In the genomic region with DNA sequence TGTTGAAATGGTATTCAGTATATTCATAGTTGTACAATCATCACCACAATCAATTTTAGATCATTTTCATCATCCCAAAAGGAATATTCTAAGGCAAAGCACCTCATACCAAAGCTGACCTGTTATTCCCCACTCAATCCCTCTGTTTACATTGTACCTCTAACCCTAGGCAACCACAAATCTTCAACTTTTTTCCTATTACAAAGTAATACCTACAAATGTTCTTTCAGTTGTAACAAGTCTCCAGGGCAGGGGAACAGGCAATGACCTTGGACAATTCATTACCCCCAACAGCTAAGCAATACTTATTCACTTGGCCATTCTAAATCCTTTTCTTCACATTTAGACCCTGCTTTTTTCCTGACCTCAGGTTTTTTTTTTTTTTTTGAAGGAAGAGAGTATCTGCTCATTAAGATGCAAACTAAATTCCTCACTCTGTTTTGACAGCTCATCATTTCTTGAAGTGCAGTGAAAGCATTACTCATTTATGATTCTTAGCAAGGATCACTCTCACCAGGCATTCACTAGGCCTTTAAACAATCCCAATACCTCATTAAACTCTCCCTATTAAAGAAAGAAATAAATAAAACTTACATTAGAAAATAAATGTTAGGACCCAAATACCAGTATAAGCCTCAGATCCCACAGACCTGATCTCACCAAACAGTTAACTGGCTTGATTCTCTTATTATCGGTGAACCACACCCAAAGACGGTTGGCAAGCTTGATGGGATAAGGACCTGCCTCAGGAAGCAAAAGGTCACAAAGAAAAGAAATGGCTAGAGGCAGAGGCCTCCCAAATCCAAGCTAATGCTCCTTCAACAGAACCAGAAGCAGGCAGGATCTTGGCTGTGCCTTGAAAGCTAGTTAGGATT, we compare ENCODE assay signal across 13 cellular contexts. TPM values are rescaled to one million over a fixed set of nuclear protein-coding genes. Genes with fewer than 3 reads are reported as not detected.
DNase-seq lines count a peak whose midpoint lies in the region; ATAC-seq and TF ChIP-seq lines count a peak whose summit lies in the region.
"Had no signal": no experiment of that assay in that cellular context is flagged by ENCODE, and none has a peak within 500 bp of the region (broad histone marks: within the 10 kb centered on the region; RNA-seq: fewer than 3 reads in every experiment).

No MANE protein-coding gene starts in this region.

- H3K4me3 Mint-ChIP-seq in T-helper 1 cell treated with Interleukin-12 subunit alpha and Interleukin-12 subunit beta and Interleukin-4 antibody, amounts not matched to agents 30 μg/mL and 1 μg/mL, for 36 hours: no peak overlapping the region
- H3K4me3 Mint-ChIP-seq in osteocyte (ENCODE audit: unreplicated experiment): no peak overlapping the region

- intact Hi-C loops in colonic mucosa (cut with DNase I): no loop called here

- DNase-seq in T-helper 1 cell (no peak), colonic mucosa (peak; percentile 43), osteocyte (ENCODE audit: extremely low spot score, unreplicated experiment) (no peak), GM10266 (ENCODE audit: extremely low spot score) (no peak)
- DNase-seq in stimulated activated naive CD4-positive, alpha-beta T cell (lab: John Stamatoyannopoulos, UW): no peak
- DNase-seq: tibial artery had no signal

- ATAC-seq in HG03196 (IDR thresholded peaks at IDR 0.05; ENCODE audit: unreplicated experiment): no peak
- ATAC-seq: HCT116 had no signal

- H3K9ac ChIP-seq in OCI-LY3 (ENCODE audit: low read length): no peak overlapping the region
- H3K9ac ChIP-seq in colonic mucosa (ENCODE audit: low read depth in 2 of 2, low read length in 2 of 2): no peak overlapping the region
- H3K9ac ChIP-seq: KMS-11 had no signal

- peaks cover 18% of the 10 kb centered on the region for H3K4me1 ChIP-seq in OCI-LY3 (ENCODE audit: low read length)
- peaks cover 7% of the 10 kb centered on the region for H3K4me1 ChIP-seq in colonic mucosa
- H3K4me1 ChIP-seq: ascending aorta had no signal

- H2AFZ ChIP-seq in OCI-LY3 (ENCODE audit: low read depth, low read length): no peak overlapping the region

- TF ChIP-seq CTCF in OCI-LY3 (IDR thresholded peaks at IDR 0.05; ENCODE audit: low read depth, low read length) (no peak), colonic mucosa (IDR thresholded peaks at IDR 0.05) (no peak), osteocyte (IDR thresholded peaks at IDR 0.05) (no peak), GM10266 (IDR thresholded peaks at IDR 0.05; ENCODE audit: control insufficient read depth, insufficient read depth, low read depth, missing control alignments) (no peak)

- no peak overlapping the region for H3K27ac ChIP-seq in OCI-LY3 (ENCODE audit: low read length)
- H3K27ac ChIP-seq in colonic mucosa: no peak overlapping the region
- H3K27ac ChIP-seq: 22Rv1, ascending aorta, KMS-11, tibial artery had no signal

- H4K20me1 ChIP-seq in OCI-LY3 (ENCODE audit: insufficient read depth, low read length): peaks cover 37% of the 10 kb centered on the region

- H3K27me3 ChIP-seq in OCI-LY3 (ENCODE audit: low read depth, low read length) (no peaks in the 10 kb centered on the region), colonic mucosa (no peaks in the 10 kb centered on the region)
- H3K27me3 ChIP-seq: ascending aorta, tibial artery had no signal

- H3K9me3 Mint-ChIP-seq in T-helper 1 cell treated with Interleukin-12 subunit alpha and Interleukin-12 subunit beta and Interleukin-4 antibody, amounts not matched to agents 30 μg/mL and 1 μg/mL, for 36 hours: no peaks in the 10 kb centered on the region
- no peaks in the 10 kb centered on the region for H3K9me3 Mint-ChIP-seq in osteocyte (ENCODE audit: unreplicated experiment)

- peaks cover 61% of the 10 kb centered on the region for H3K79me2 ChIP-seq in OCI-LY3 (ENCODE audit: low read length)

- H3K9me3 ChIP-seq in OCI-LY3 (ENCODE audit: insufficient read depth, low read length): no peaks in the 10 kb centered on the region
- H3K9me3 ChIP-seq in colonic mucosa: no peaks in the 10 kb centered on the region
- H3K9me3 ChIP-seq: ascending aorta, tibial artery had no signal

- H3K36me3 ChIP-seq in OCI-LY3 (replicated peaks; ENCODE audit: low read depth, low read length) (no peaks in the 10 kb centered on the region), colonic mucosa (no peaks in the 10 kb centered on the region)

- H3K27ac Mint-ChIP-seq in T-helper 1 cell treated with Interleukin-12 subunit alpha and Interleukin-12 subunit beta and Interleukin-4 antibody, amounts not matched to agents 30 μg/mL and 1 μg/mL, for 36 hours: peak overlapping the region; percentile 2
- peak overlapping the region; percentile 16 for H3K27ac Mint-ChIP-seq in osteocyte (ENCODE audit: unreplicated experiment)

- H3K4me1 Mint-ChIP-seq in T-helper 1 cell treated with Interleukin-12 subunit alpha and Interleukin-12 subunit beta and Interleukin-4 antibody, amounts not matched to agents 30 μg/mL and 1 μg/mL, for 36 hours (ENCODE audit: low read depth): peaks cover 26% of the 10 kb centered on the region
- peaks cover 17% of the 10 kb centered on the region for H3K4me1 Mint-ChIP-seq in osteocyte (ENCODE audit: unreplicated experiment)

- H3K4me3 ChIP-seq in OCI-LY3 (ENCODE audit: low read length) (no peak overlapping the region), colonic mucosa (no peak overlapping the region)
- H3K4me3 ChIP-seq: ascending aorta, tibial artery had no signal

- peak overlapping the region; percentile 20; the same call in 1 of the 2 replicates for H3K4me2 ChIP-seq in OCI-LY3 (ENCODE audit: low read length)
- H3K4me2 ChIP-seq: KMS-11 had no signal

- no peaks in the 10 kb centered on the region for H3K27me3 Mint-ChIP-seq in T-helper 1 cell treated with Interleukin-12 subunit alpha and Interleukin-12 subunit beta and Interleukin-4 antibody, amounts not matched to agents 30 μg/mL and 1 μg/mL, for 36 hours (ENCODE audit: low read depth)
- H3K27me3 Mint-ChIP-seq in osteocyte (ENCODE audit: unreplicated experiment): no peaks in the 10 kb centered on the region

- H3K36me3 Mint-ChIP-seq in T-helper 1 cell treated with Interleukin-12 subunit alpha and Interleukin-12 subunit beta and Interleukin-4 antibody, amounts not matched to agents 30 μg/mL and 1 μg/mL, for 36 hours (ENCODE audit: low read depth): peaks cover 28% of the 10 kb centered on the region
- peaks cover 19% of the 10 kb centered on the region for H3K36me3 Mint-ChIP-seq in osteocyte (ENCODE audit: unreplicated experiment)

RNA-seq across cellular contexts. Expression of gene MTMR12, which starts 15.3 kb away (rescaled TPM):
- total RNA-seq in colonic mucosa (10 to 100 TPM; 23.2 to 23.8 TPM), osteocyte (19.6 and 23.4 TPM in 2 replicates)
